Comparison of ENCODE assay signal across 44 cellular contexts in genomic region chr1:75932304-75932703, GRCh38. TPM values are rescaled to one million over a fixed set of nuclear protein-coding genes. Genes with fewer than 3 reads are reported as not detected.
"Had no signal": no experiment of that assay in that cellular context is flagged by ENCODE, and none has a peak within 500 bp of the region (broad histone marks: within the 10 kb centered on the region; RNA-seq: fewer than 3 reads in every experiment).

Gene ASB17, minus strand, starts transcription at chr1:75932404. Its CDS starts 113 bp downstream, at chr1:75932291.

- H3K4me3 Mint-ChIP-seq: activated naive CD4-positive, alpha-beta T cell treated with anti-CD3 and anti-CD28 coated beads for 36 hours; activated naive CD4-positive, alpha-beta T cell treated with anti-CD3 and anti-CD28 coated beads, Interleukin-2, amount 10 ng/mL, durations not matched to agents 7 days and 5 days; activated naive CD4-positive, alpha-beta T cell treated with anti-CD3 and anti-CD28 coated beads, Interleukin-2, amount 50 U/mL, for 24 hours; activated naive CD8-positive, alpha-beta T cell; activated naive CD8-positive, alpha-beta T cell treated with anti-CD3 and anti-CD28 coated beads for 36 hours; activated naive CD8-positive, alpha-beta T cell treated with anti-CD3 and anti-CD28 coated beads, Interleukin-2, amount 10 ng/mL, durations not matched to agents 7 days and 5 days; activated naive CD8-positive, alpha-beta T cell treated with anti-CD3 and anti-CD28 coated beads, Interleukin-2, amount 50 U/mL, for 24 hours; activated T-cell treated with anti-CD3 and anti-CD28 coated beads, Interleukin-2, amount 50 U/mL, for 24 hours; activated T-cell treated with anti-CD3 and anti-CD28 coated beads, Interleukin-2, amount 50 U/mL, for 4 hours; activated T-cell treated with anti-CD3 and anti-CD28 coated beads, Interleukin-2, amount 50 U/mL, for 72 hours; activated T-helper 1 cell treated with anti-CD3 and anti-CD28 coated beads, Interleukin-12 subunit alpha, Interleukin-12 subunit beta, Interleukin-2, Interleukin-4 antibody, amounts not matched to agents 30 ng/mL and 10 ng/mL and 1 ng/mL, durations not matched to agents 14 hours and 24 hours and 36 hours; activated T-helper 17 cell treated with anti-CD3 and anti-CD28 coated beads, Interleukin-2, amount 50 U/mL, for 72 hours; brain; central memory CD8-positive, alpha-beta T cell had no signal

- H3K27ac ChIP-seq: adrenal gland, ascending aorta, body of pancreas, brain microvascular endothelial cell, breast epithelium, cardiac muscle cell had no signal

- H3K9me3 ChIP-seq: adrenal gland, ascending aorta, body of pancreas, breast epithelium had no signal

- DNase-seq: activated effector memory CD4-positive, alpha-beta T cell treated with anti-CD3 and anti-CD28 coated beads, Interleukin-2, amount 50 U/mL, for 16 hours; activated effector memory CD4-positive, alpha-beta T cell treated with Interleukin-2 at 50 U/mL for 16 hours; activated gamma-delta T cell; activated gamma-delta T cell treated with Interleukin-2 at 50 U/mL for 16 hours; activated naive CD4-positive, alpha-beta T cell; activated naive CD4-positive, alpha-beta T cell treated with anti-CD3 and anti-CD28 coated beads for 36 hours; activated naive CD4-positive, alpha-beta T cell treated with anti-CD3 and anti-CD28 coated beads, Interleukin-2, amount 10 ng/mL, durations not matched to agents 7 days and 5 days; activated naive CD4-positive, alpha-beta T cell treated with anti-CD3 and anti-CD28 coated beads, Interleukin-2, amount 50 U/mL, for 16 hours; activated naive CD4-positive, alpha-beta T cell treated with Interleukin-2 at 50 U/mL for 16 hours; activated naive CD8-positive, alpha-beta T cell treated with anti-CD3 and anti-CD28 coated beads for 36 hours; activated naive CD8-positive, alpha-beta T cell treated with anti-CD3 and anti-CD28 coated beads, Interleukin-2, amount 10 ng/mL, durations not matched to agents 7 days and 5 days; activated naive CD8-positive, alpha-beta T cell treated with anti-CD3 and anti-CD28 coated beads, Interleukin-2, amount 50 U/mL, for 24 hours; activated T-cell treated with anti-CD3 and anti-CD28 coated beads, Interleukin-2, amount 50 U/mL, for 1 hour; activated T-cell treated with anti-CD3 and anti-CD28 coated beads, Interleukin-2, amount 50 U/mL, for 24 hours; activated T-cell treated with anti-CD3 and anti-CD28 coated beads, Interleukin-2, amount 50 U/mL, for 4 hours; activated T-cell treated with anti-CD3 and anti-CD28 coated beads, Interleukin-2, amount 50 U/mL, for 48 hours; activated T-cell treated with anti-CD3 and anti-CD28 coated beads, Interleukin-2, amount 50 U/mL, for 72 hours; adrenal gland; amniotic stem cell; amygdala; anterior cingulate cortex; aorta; body of pancreas; brain microvascular endothelial cell; caudate nucleus; central memory CD4-positive, alpha-beta T cell; cerebellar nuclear complex had no signal

- H3K4me1 ChIP-seq: adrenal gland, ascending aorta, body of pancreas, breast epithelium had no signal

- ATAC-seq: activated naive CD4-positive, alpha-beta T cell treated with anti-CD3 and anti-CD28 coated beads, Interleukin-2, amount 50 U/mL, for 72 hours; activated naive CD8-positive, alpha-beta T cell treated with anti-CD3 and anti-CD28 coated beads, Interleukin-2, amount 50 U/mL, for 24 hours; activated T-cell treated with anti-CD3 and anti-CD28 coated beads, Interleukin-2, amount 50 U/mL, for 4 hours; activated T-cell treated with anti-CD3 and anti-CD28 coated beads, Interleukin-2, amount 50 U/mL, for 72 hours; activated T-helper 17 cell treated with anti-CD3 and anti-CD28 coated beads, Interleukin-2, amount 50 U/mL, for 72 hours; body of pancreas had no signal

- H3K36me3 ChIP-seq: adrenal gland, ascending aorta, brain microvascular endothelial cell, breast epithelium, cardiac muscle cell had no signal

- H3K27me3 ChIP-seq: adrenal gland, ascending aorta, body of pancreas, brain microvascular endothelial cell, breast epithelium, cardiac muscle cell had no signal

- H3K27me3 Mint-ChIP-seq: activated naive CD4-positive, alpha-beta T cell treated with anti-CD3 and anti-CD28 coated beads, Interleukin-2, amount 10 ng/mL, durations not matched to agents 7 days and 5 days; brain had no signal

- H3K27ac Mint-ChIP-seq: activated naive CD4-positive, alpha-beta T cell treated with anti-CD3 and anti-CD28 coated beads for 36 hours; activated naive CD4-positive, alpha-beta T cell treated with anti-CD3 and anti-CD28 coated beads, Interleukin-2, amount 10 ng/mL, durations not matched to agents 7 days and 5 days; activated naive CD4-positive, alpha-beta T cell treated with anti-CD3 and anti-CD28 coated beads, Interleukin-2, amount 50 U/mL, for 24 hours; activated naive CD4-positive, alpha-beta T cell treated with anti-CD3 and anti-CD28 coated beads, Interleukin-2, amount 50 U/mL, for 72 hours; activated naive CD8-positive, alpha-beta T cell; activated naive CD8-positive, alpha-beta T cell treated with anti-CD3 and anti-CD28 coated beads for 36 hours; activated naive CD8-positive, alpha-beta T cell treated with anti-CD3 and anti-CD28 coated beads, Interleukin-2, amount 10 ng/mL, durations not matched to agents 7 days and 5 days; activated naive CD8-positive, alpha-beta T cell treated with anti-CD3 and anti-CD28 coated beads, Interleukin-2, amount 50 U/mL, for 24 hours; activated T-cell treated with anti-CD3 and anti-CD28 coated beads, Interleukin-2, amount 50 U/mL, for 24 hours; activated T-cell treated with anti-CD3 and anti-CD28 coated beads, Interleukin-2, amount 50 U/mL, for 72 hours; activated T-helper 1 cell treated with anti-CD3 and anti-CD28 coated beads, Interleukin-12 subunit alpha, Interleukin-12 subunit beta, Interleukin-2, Interleukin-4 antibody, amounts not matched to agents 30 ng/mL and 10 ng/mL and 1 ng/mL, durations not matched to agents 14 hours and 24 hours and 36 hours; activated T-helper 17 cell treated with anti-CD3 and anti-CD28 coated beads, Interleukin-2, amount 50 U/mL, for 72 hours; activated T-helper 2 cell treated with anti-CD3 and anti-CD28 coated beads, Interferon-gamma antibody, Interleukin-2, Interleukin-4, amounts not matched to agents 10 μg/mL and 5 μg/mL and 100 μg/mL, durations not matched to agents 14 hours and 24 hours and 36 hours; brain had no signal

- H3K4me3 ChIP-seq: adrenal gland, ascending aorta, body of pancreas, breast epithelium, cardiac muscle cell had no signal

- H3K9me3 Mint-ChIP-seq: activated naive CD4-positive, alpha-beta T cell treated with anti-CD3 and anti-CD28 coated beads for 36 hours; activated naive CD4-positive, alpha-beta T cell treated with anti-CD3 and anti-CD28 coated beads, Interleukin-2, amount 10 ng/mL, durations not matched to agents 7 days and 5 days; activated naive CD4-positive, alpha-beta T cell treated with anti-CD3 and anti-CD28 coated beads, Interleukin-2, amount 50 U/mL, for 24 hours; activated naive CD8-positive, alpha-beta T cell treated with anti-CD3 and anti-CD28 coated beads for 36 hours; activated naive CD8-positive, alpha-beta T cell treated with anti-CD3 and anti-CD28 coated beads, Interleukin-2, amount 50 U/mL, for 24 hours; activated T-cell treated with anti-CD3 and anti-CD28 coated beads, Interleukin-2, amount 50 U/mL, for 4 hours; activated T-cell treated with anti-CD3 and anti-CD28 coated beads, Interleukin-2, amount 50 U/mL, for 72 hours; activated T-helper 1 cell treated with anti-CD3 and anti-CD28 coated beads, Interleukin-12 subunit alpha, Interleukin-12 subunit beta, Interleukin-2, Interleukin-4 antibody, amounts not matched to agents 30 ng/mL and 10 ng/mL and 1 ng/mL, durations not matched to agents 14 hours and 24 hours and 36 hours; activated T-helper 2 cell treated with anti-CD3 and anti-CD28 coated beads, Interferon-gamma antibody, Interleukin-2, Interleukin-4, amounts not matched to agents 10 μg/mL and 5 μg/mL and 100 μg/mL, durations not matched to agents 14 hours and 24 hours and 36 hours; brain; central memory CD8-positive, alpha-beta T cell had no signal

- H3K36me3 Mint-ChIP-seq: activated naive CD4-positive, alpha-beta T cell treated with anti-CD3 and anti-CD28 coated beads, Interleukin-2, amount 10 ng/mL, durations not matched to agents 7 days and 5 days; activated naive CD4-positive, alpha-beta T cell treated with anti-CD3 and anti-CD28 coated beads, Interleukin-2, amount 50 U/mL, for 24 hours; activated naive CD4-positive, alpha-beta T cell treated with anti-CD3 and anti-CD28 coated beads, Interleukin-2, amount 50 U/mL, for 72 hours; activated naive CD8-positive, alpha-beta T cell; activated naive CD8-positive, alpha-beta T cell treated with anti-CD3 and anti-CD28 coated beads for 36 hours; activated naive CD8-positive, alpha-beta T cell treated with anti-CD3 and anti-CD28 coated beads, Interleukin-2, amount 10 ng/mL, durations not matched to agents 7 days and 5 days; brain had no signal

- H3K4me1 Mint-ChIP-seq: activated naive CD4-positive, alpha-beta T cell treated with anti-CD3 and anti-CD28 coated beads, Interleukin-2, amount 10 ng/mL, durations not matched to agents 7 days and 5 days; activated naive CD4-positive, alpha-beta T cell treated with anti-CD3 and anti-CD28 coated beads, Interleukin-2, amount 50 U/mL, for 24 hours; activated naive CD8-positive, alpha-beta T cell treated with anti-CD3 and anti-CD28 coated beads for 36 hours; activated naive CD8-positive, alpha-beta T cell treated with anti-CD3 and anti-CD28 coated beads, Interleukin-2, amount 10 ng/mL, durations not matched to agents 7 days and 5 days; activated naive CD8-positive, alpha-beta T cell treated with anti-CD3 and anti-CD28 coated beads, Interleukin-2, amount 50 U/mL, for 24 hours; activated T-helper 17 cell treated with anti-CD3 and anti-CD28 coated beads, Interleukin-2, amount 50 U/mL, for 72 hours; brain; central memory CD8-positive, alpha-beta T cell had no signal

RNA-seq across cellular contexts. Expression of gene ASB17, which starts in this region (rescaled TPM):
- total RNA-seq: activated naive CD4-positive, alpha-beta T cell treated with anti-CD3 and anti-CD28 coated beads for 36 hours; activated naive CD4-positive, alpha-beta T cell treated with anti-CD3 and anti-CD28 coated beads, Interleukin-2, amount 50 U/mL, for 72 hours; activated naive CD8-positive, alpha-beta T cell treated with anti-CD3 and anti-CD28 coated beads for 36 hours; activated naive CD8-positive, alpha-beta T cell treated with anti-CD3 and anti-CD28 coated beads, Interleukin-2, amount 10 ng/mL, durations not matched to agents 7 days and 5 days; activated T-cell treated with anti-CD3 and anti-CD28 coated beads, Interleukin-2, amount 50 U/mL, for 4 hours; activated T-cell treated with anti-CD3 and anti-CD28 coated beads, Interleukin-2, amount 50 U/mL, for 72 hours; activated T-helper 1 cell treated with anti-CD3 and anti-CD28 coated beads, Interleukin-12 subunit alpha, Interleukin-12 subunit beta, Interleukin-2, Interleukin-4 antibody, amounts not matched to agents 30 ng/mL and 10 ng/mL and 1 ng/mL, durations not matched to agents 14 hours and 24 hours and 36 hours; activated T-helper 17 cell treated with anti-CD3 and anti-CD28 coated beads, Interleukin-2, amount 50 U/mL, for 72 hours; activated T-helper 2 cell treated with anti-CD3 and anti-CD28 coated beads, Interferon-gamma antibody, Interleukin-2, Interleukin-4, amounts not matched to agents 10 μg/mL and 5 μg/mL and 100 μg/mL, durations not matched to agents 14 hours and 24 hours and 36 hours; adrenal gland; aorta; ascending aorta; astrocyte; body of pancreas; breast epithelium; bronchial epithelial cell; cardiac muscle cell; cardiac septum; cerebellum; chondrocyte had no signal
- polyA plus RNA-seq: adipose tissue, adrenal gland, aorta, cardiac muscle cell had no signal
